8 cellular contexts compared by ENCODE assay signal in the genomic region with DNA sequence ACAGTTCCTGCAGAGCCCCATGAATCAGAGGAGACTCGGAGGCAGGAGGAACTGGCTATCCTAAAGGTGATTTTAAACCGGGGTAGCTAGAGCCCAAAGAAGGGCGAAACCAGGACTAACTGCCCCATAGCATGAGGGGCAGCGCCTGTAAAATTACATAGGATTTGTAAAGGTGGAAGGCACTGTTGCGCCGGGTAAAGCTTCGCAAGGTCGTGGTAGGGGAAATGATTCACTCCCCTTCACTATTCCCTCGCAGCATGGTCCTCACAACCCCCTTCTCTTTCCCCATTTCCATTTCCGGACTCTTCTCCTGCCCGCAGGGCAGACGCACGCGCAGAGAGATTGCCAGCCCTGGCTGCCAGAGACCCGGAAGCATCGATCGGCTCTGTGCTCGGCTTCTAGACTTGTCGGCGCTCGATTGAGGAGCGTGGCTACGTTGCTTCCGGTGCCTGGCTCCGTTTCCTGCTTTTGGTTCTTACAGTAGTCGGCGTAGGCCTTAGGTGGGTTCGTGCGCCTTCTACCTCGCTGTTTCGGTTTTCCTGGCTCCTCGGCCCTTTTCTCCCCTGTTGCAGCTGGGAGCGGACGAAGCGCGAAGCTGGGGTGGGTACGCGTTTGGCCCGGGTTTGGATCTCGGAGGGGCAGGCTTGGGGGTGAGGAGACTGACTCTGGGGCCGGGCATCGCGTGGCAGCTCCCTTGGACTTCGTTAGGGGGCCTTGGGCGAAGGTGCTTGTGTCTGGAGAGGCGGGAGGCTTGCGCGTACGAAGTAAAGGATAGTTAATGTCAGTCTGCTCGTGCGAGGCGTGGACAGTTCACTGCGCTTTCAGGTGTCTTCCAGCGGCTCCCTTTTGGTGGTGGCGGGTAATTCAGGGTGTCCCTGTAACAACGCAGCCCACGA. TPM values are rescaled to one million over a fixed set of nuclear protein-coding genes. Genes with fewer than 3 reads are reported as not detected.
A peak's percentile ranks its signal among the peaks of the same experiment; 100 is the strongest.
DNase-seq lines count a peak whose midpoint lies in the region; TF ChIP-seq lines count a peak whose summit lies in the region.

A gene (plus strand): TSS at position 462 of the 896 bp plus-strand sequence. CDS start 1,677 bp downstream, outside the sequence.

- H3K9me3 Mint-ChIP-seq in activated naive CD4-positive, alpha-beta T cell treated with anti-CD3 and anti-CD28 coated beads, Interleukin-2, amount 10 ng/mL, durations not matched to agents 7 days and 5 days = peaks cover 6% of the 10 kb centered on the region

- peak within 1 kb of the TSS; percentile 98 for H3K27ac Mint-ChIP-seq in activated naive CD4-positive, alpha-beta T cell treated with anti-CD3 and anti-CD28 coated beads, Interleukin-2, amount 10 ng/mL, durations not matched to agents 7 days and 5 days

- TF ChIP-seq CTCF in HFF-Myc (IDR thresholded peaks at IDR 0.05; ENCODE audit: low read depth, low read length, missing control alignments) = no peak

- H3K4me1 Mint-ChIP-seq in activated naive CD4-positive, alpha-beta T cell treated with anti-CD3 and anti-CD28 coated beads, Interleukin-2, amount 10 ng/mL, durations not matched to agents 7 days and 5 days = peaks cover 48% of the 10 kb centered on the region

- H3K4me3 Mint-ChIP-seq in activated naive CD4-positive, alpha-beta T cell treated with anti-CD3 and anti-CD28 coated beads, Interleukin-2, amount 10 ng/mL, durations not matched to agents 7 days and 5 days = peak within 1 kb of the TSS; percentile 99

- CTCF ChIA-PET in activated naive CD4-positive, alpha-beta T cell treated with anti-CD3 and anti-CD28 coated beads, Interleukin-2, amount 10 ng/mL, durations not matched to agents 7 days and 5 days (lab: Charles Lee) = interaction anchor here (1.0 kb wide), 1 partner anchor 10 kb away, joined by 3 read pairs; no protein-coding TSS in a partner anchor

- peaks cover 12% of the 10 kb centered on the region for H3K27me3 Mint-ChIP-seq in activated naive CD4-positive, alpha-beta T cell treated with anti-CD3 and anti-CD28 coated beads, Interleukin-2, amount 10 ng/mL, durations not matched to agents 7 days and 5 days

- DNase-seq in GM04503 (ENCODE audit: low read depth) = peak; percentile 75
- peak; percentile 87 for DNase-seq in HFF-Myc (ENCODE audit: extremely low read depth, low read depth)
- peak; percentile 95 for DNase-seq in NAMALWA (ENCODE audit: low spot score)
- peak; percentile 94 for DNase-seq in SK-N-DZ (ENCODE audit: low spot score)
- DNase-seq in activated naive CD4-positive, alpha-beta T cell treated with anti-CD3 and anti-CD28 coated beads, Interleukin-2, amount 10 ng/mL, durations not matched to agents 7 days and 5 days = peak; percentile 96
- peak; percentile 92 for DNase-seq in germinal center (ENCODE audit: low spot score)
- peak; percentile 82 for DNase-seq in non-pigmented ciliary epithelial cell (ENCODE audit: low read depth)
- DNase-seq in superior temporal gyrus (ENCODE audit: extremely low spot score) = peak; percentile 98

- peaks cover 48% of the 10 kb centered on the region for H3K36me3 Mint-ChIP-seq in activated naive CD4-positive, alpha-beta T cell treated with anti-CD3 and anti-CD28 coated beads, Interleukin-2, amount 10 ng/mL, durations not matched to agents 7 days and 5 days

- H3K4me3 ChIP-seq in HFF-Myc (replicated peaks; ENCODE audit: low read depth, low read length) = peak within 1 kb of the TSS; percentile 73

RNA-seq across cellular contexts. Expression of the gene that starts here (rescaled TPM):
- 134 and 155 TPM in 2 replicates for polyA plus RNA-seq in SK-N-DZ (2014; cell fraction: cytosol; rRNA removed)
- 58.4 and 99.2 TPM in 2 replicates for polyA plus RNA-seq in SK-N-DZ (2014; cell fraction: nucleus; rRNA removed)

Comparison
In these comparisons a context has a peak if more than half of its experiments do, and no peak if none do; other contexts are left out.
1. Peak in every context shown above with its lines: DNase-seq and H3K4me3 ChIP-seq.